Comparison of ENCODE assay signal across 19 cellular contexts in genomic region chr5:143111799-143112198, GRCh38.
"Had no signal": no experiment of that assay in that cellular context is flagged by ENCODE, and none has a peak within 500 bp of the region (broad histone marks: within the 10 kb centered on the region; RNA-seq: fewer than 3 reads in every experiment).

No MANE protein-coding gene starts in this region.

- H3K27me3 Mint-ChIP-seq: naive thymus-derived CD8-positive, alpha-beta T cell had no signal

- ATAC-seq: esophagus mucosa; gastrocnemius medialis; heart right ventricle; mucosa of descending colon; naive thymus-derived CD8-positive, alpha-beta T cell; right cardiac atrium; stimulated activated naive CD8-positive, alpha-beta T cell treated with anti-CD3 and anti-CD28 coated beads, Interleukin-15, Interleukin-2, amounts not matched to agents 100 U/mL and 50 U/mL, for 24 hours; upper lobe of right lung had no signal

- H3K27ac ChIP-seq: gastrocnemius medialis, ovary, upper lobe of right lung had no signal

- H3K27me3 ChIP-seq: gastrocnemius medialis, heart right ventricle, ovary, tibial artery, upper lobe of right lung had no signal

- DNase-seq: effector memory CD4-positive, alpha-beta T cell; gastrocnemius medialis; heart right ventricle; hypothalamus; kidney glomerular epithelial cell; mammary epithelial cell; mucosa of descending colon; naive thymus-derived CD8-positive, alpha-beta T cell; ovary; right cardiac atrium; small intestine; stimulated activated CD4-positive, alpha-beta T cell treated with anti-CD3 and anti-CD28 coated beads, Interleukin-12 subunit alpha, Interleukin-12 subunit beta, amount 100 ng/mL, for 4 hours; stimulated activated naive CD8-positive, alpha-beta T cell treated with anti-CD3 and anti-CD28 coated beads, Interleukin-15, Interleukin-2, amounts not matched to agents 100 U/mL and 50 U/mL, for 24 hours; tibial artery; upper lobe of right lung had no signal

- H3K9me3 ChIP-seq: gastrocnemius medialis, heart right ventricle, mucosa of descending colon, ovary, tibial artery, upper lobe of right lung had no signal

- H3K4me3 Mint-ChIP-seq: naive thymus-derived CD8-positive, alpha-beta T cell had no signal

- H3K4me3 ChIP-seq: gastrocnemius medialis, heart right ventricle, mucosa of descending colon, ovary, tibial artery, upper lobe of right lung had no signal

- FAIRE-seq: colon, endometrium, islet of Langerhans, small intestine had no signal

- H3K36me3 ChIP-seq: gastrocnemius medialis, heart right ventricle, ovary, tibial artery, upper lobe of right lung had no signal

- H3K9me3 Mint-ChIP-seq: naive thymus-derived CD8-positive, alpha-beta T cell had no signal
